Comparison of ENCODE assay signal across 1 cellular context in the genomic region with DNA sequence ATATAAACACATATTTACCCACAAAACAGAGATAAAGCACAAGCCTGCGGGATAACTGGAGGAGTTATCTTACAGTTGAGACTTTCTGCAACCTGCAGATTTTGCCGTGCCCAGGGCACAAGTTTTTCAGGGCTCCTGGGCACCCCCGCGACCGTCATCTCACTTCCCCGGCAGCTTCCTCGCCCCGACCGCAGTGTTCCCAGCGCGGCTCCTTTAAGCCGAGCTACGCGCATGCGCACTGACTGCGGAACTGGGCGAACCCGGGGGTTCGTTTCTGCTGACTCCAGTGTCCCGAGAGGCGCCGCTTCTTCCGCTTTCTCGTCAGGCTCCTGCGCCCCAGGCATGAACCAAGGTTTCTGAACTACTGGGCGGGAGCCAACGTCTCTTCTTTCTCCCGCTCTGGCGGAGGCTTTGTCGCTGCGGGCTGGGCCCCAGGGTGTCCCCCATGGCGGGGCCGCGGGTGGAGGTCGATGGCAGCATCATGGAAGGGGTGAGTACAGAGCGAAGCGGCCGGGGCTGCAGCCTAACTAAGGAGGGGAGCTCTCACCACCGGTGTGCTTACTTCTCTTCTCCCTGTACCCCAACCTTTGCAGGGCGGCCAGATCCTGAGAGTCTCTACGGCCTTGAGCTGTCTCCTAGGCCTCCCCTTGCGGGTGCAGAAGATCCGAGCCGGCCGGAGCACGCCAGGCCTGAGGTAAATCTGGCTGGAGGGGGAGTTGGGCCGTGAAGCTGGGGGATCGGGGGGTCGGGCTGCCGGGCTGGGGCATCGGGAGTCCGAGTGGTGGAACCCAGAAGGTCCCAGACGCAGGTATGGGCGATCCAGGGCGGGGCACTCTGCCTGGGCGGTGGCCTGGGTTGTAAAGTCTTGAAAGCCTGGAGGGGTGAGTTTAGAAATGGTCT.
TF ChIP-seq lines count a peak whose summit lies in the region.

A gene (plus strand): TSS at position 286 of the 900 bp plus-strand sequence. CDS start 160 bp downstream, at position 446.

TF ChIP-seq in HEK293, 187 proteins besides CTCF, POLR2A, EP300 and RAD21 (continued from another document and continues in another):
- no peak for TF ChIP-seq ZNF146 (tag by site-specific recombination; IDR thresholded peaks at IDR 0.05)
- TF ChIP-seq, protein P1, sequence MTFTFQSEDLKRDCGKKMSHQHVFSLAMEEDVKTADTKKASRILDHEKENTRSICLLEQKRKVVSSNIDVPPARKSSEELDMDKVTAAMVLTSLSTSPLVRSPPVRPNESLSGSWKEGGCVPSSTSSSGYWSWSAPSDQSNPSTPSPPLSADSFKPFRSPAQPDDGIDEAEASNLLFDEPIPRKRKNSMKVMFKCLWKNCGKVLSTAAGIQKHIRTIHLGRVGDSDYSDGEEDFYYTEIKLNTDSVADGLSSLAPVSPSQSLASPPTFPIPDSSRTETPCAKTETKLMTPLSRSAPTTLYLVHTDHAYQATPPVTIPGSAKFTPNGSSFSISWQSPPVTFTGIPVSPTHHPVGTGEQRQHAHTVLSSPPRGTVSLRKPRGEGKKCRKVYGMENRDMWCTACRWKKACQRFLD (tag by site-specific recombination; IDR thresholded peaks at IDR 0.05): no peak
- no peak for TF ChIP-seq ZNF785 (tag by site-specific recombination; IDR thresholded peaks at IDR 0.05)
- TF ChIP-seq, protein P2, sequence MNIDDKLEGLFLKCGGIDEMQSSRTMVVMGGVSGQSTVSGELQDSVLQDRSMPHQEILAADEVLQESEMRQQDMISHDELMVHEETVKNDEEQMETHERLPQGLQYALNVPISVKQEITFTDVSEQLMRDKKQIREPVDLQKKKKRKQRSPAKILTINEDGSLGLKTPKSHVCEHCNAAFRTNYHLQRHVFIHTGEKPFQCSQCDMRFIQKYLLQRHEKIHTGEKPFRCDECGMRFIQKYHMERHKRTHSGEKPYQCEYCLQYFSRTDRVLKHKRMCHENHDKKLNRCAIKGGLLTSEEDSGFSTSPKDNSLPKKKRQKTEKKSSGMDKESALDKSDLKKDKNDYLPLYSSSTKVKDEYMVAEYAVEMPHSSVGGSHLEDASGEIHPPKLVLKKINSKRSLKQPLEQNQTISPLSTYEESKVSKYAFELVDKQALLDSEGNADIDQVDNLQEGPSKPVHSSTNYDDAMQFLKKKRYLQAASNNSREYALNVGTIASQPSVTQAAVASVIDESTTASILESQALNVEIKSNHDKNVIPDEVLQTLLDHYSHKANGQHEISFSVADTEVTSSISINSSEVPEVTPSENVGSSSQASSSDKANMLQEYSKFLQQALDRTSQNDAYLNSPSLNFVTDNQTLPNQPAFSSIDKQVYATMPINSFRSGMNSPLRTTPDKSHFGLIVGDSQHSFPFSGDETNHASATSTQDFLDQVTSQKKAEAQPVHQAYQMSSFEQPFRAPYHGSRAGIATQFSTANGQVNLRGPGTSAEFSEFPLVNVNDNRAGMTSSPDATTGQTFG (tag by site-specific recombination; IDR thresholded peaks at IDR 0.05; ENCODE audit: borderline replicate concordance): no peak
- TF ChIP-seq MEIS1 (CRISPR knock-in tag; IDR thresholded peaks at IDR 0.05; ENCODE audit: borderline replicate concordance): no peak
- peak; percentile 78; the same call in 1 of the 2 replicates for TF ChIP-seq ZFP37 (tag by site-specific recombination; IDR thresholded peaks at IDR 0.05)
- no peak for TF ChIP-seq WT1 (tag by site-specific recombination; IDR thresholded peaks at IDR 0.05)
- TF ChIP-seq PRDM1 (tag by site-specific recombination; IDR thresholded peaks at IDR 0.05): no peak
- TF ChIP-seq ZNF76 (tag by site-specific recombination; IDR thresholded peaks at IDR 0.05; ENCODE audit: borderline replicate concordance, low read depth): peak; percentile 68
- no peak for TF ChIP-seq SCRT1 (tag by site-specific recombination; IDR thresholded peaks at IDR 0.05; ENCODE audit: borderline replicate concordance)
- no peak for TF ChIP-seq ZNF544 (tag by site-specific recombination; IDR thresholded peaks at IDR 0.05)
- TF ChIP-seq ZNF626 (tag by site-specific recombination; IDR thresholded peaks at IDR 0.05): no peak
- TF ChIP-seq ZNF521 (tag by site-specific recombination; IDR thresholded peaks at IDR 0.05): no peak
- TF ChIP-seq IKZF3 (tag by site-specific recombination; IDR thresholded peaks at IDR 0.05): no peak
- no peak for TF ChIP-seq ZNF175 (tag by site-specific recombination; IDR thresholded peaks at IDR 0.05)
- no peak for TF ChIP-seq HOXD13 (CRISPR knock-in tag; IDR thresholded peaks at IDR 0.05; ENCODE audit: borderline replicate concordance)
- TF ChIP-seq ZNF350 (tag by site-specific recombination; IDR thresholded peaks at IDR 0.05): no peak
- no peak for TF ChIP-seq OVOL3 (tag by site-specific recombination; IDR thresholded peaks at IDR 0.05)
- TF ChIP-seq, protein P3, sequence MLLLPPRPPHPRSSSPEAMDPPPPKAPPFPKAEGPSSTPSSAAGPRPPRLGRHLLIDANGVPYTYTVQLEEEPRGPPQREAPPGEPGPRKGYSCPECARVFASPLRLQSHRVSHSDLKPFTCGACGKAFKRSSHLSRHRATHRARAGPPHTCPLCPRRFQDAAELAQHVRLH (tag by site-specific recombination; IDR thresholded peaks at IDR 0.05): no peak
- 0 out of 2 replicates have a peak, but pooled peaks have one; percentile 36 for TF ChIP-seq ZNF391 (tag by site-specific recombination; IDR thresholded peaks at IDR 0.05; ENCODE audit: borderline replicate concordance, low read depth)
- TF ChIP-seq, protein P4, sequence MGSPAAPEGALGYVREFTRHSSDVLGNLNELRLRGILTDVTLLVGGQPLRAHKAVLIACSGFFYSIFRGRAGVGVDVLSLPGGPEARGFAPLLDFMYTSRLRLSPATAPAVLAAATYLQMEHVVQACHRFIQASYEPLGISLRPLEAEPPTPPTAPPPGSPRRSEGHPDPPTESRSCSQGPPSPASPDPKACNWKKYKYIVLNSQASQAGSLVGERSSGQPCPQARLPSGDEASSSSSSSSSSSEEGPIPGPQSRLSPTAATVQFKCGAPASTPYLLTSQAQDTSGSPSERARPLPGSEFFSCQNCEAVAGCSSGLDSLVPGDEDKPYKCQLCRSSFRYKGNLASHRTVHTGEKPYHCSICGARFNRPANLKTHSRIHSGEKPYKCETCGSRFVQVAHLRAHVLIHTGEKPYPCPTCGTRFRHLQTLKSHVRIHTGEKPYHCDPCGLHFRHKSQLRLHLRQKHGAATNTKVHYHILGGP (tag by site-specific recombination; IDR thresholded peaks at IDR 0.05): no peak
- no peak for TF ChIP-seq ZNF394 (tag by site-specific recombination; IDR thresholded peaks at IDR 0.05; ENCODE audit: borderline replicate concordance)
- TF ChIP-seq, protein P5, sequence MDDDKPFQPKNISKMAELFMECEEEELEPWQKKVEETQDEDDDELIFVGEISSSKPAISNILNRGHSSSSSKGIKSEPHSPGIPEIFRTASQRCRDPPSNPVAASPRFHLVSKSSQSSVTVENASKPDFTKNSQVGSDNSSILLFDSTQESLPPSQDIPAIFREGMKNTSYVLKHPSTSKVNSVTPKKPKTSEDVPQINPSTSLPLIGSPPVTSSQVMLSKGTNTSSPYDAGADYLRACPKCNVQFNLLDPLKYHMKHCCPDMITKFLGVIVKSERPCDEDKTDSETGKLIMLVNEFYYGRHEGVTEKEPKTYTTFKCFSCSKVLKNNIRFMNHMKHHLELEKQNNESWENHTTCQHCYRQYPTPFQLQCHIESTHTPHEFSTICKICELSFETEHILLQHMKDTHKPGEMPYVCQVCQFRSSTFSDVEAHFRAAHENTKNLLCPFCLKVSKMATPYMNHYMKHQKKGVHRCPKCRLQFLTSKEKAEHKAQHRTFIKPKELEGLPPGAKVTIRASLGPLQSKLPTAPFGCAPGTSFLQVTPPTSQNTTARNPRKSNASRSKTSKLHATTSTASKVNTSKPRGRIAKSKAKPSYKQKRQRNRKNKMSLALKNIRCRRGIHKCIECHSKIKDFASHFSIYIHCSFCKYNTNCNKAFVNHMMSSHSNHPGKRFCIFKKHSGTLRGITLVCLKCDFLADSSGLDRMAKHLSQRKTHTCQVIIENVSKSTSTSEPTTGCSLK (tag by site-specific recombination; IDR thresholded peaks at IDR 0.05): no peak
- 0 out of 2 replicates have a peak, but pooled peaks have one; percentile 18 for TF ChIP-seq ZIC2 (tag by site-specific recombination; IDR thresholded peaks at IDR 0.05)
- no peak for TF ChIP-seq ZNF132 (tag by site-specific recombination; IDR thresholded peaks at IDR 0.05; ENCODE audit: borderline replicate concordance)
- no peak for TF ChIP-seq ZNF292 (tag by site-specific recombination; IDR thresholded peaks at IDR 0.05; ENCODE audit: borderline replicate concordance, low read depth)
- TF ChIP-seq, protein P6, sequence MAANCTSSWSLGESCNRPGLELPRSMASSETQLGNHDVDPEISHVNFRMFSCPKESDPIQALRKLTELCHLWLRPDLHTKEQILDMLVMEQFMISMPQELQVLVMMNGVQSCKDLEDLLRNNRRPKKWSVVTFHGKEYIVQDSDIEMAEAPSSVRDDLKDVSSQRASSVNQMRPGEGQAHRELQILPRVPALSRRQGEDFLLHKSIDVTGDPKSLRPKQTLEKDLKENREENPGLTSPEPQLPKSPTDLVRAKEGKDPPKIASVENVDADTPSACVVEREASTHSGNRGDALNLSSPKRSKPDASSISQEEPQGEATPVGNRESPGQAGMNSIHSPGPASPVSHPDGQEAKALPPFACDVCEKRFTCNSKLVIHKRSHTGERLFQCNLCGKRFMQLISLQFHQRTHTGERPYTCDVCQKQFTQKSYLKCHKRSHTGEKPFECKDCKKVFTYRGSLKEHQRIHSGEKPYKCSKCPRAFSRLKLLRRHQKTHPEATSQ (tag by site-specific recombination; IDR thresholded peaks at IDR 0.05): no peak
- TF ChIP-seq, protein P7, sequence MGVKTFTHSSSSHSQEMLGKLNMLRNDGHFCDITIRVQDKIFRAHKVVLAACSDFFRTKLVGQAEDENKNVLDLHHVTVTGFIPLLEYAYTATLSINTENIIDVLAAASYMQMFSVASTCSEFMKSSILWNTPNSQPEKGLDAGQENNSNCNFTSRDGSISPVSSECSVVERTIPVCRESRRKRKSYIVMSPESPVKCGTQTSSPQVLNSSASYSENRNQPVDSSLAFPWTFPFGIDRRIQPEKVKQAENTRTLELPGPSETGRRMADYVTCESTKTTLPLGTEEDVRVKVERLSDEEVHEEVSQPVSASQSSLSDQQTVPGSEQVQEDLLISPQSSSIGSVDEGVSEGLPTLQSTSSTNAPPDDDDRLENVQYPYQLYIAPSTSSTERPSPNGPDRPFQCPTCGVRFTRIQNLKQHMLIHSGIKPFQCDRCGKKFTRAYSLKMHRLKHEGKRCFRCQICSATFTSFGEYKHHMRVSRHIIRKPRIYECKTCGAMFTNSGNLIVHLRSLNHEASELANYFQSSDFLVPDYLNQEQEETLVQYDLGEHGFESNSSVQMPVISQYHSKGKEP (tag by site-specific recombination; IDR thresholded peaks at IDR 0.05): no peak
- no peak for TF ChIP-seq KLF10 (tag by site-specific recombination; IDR thresholded peaks at IDR 0.05)
- no peak for TF ChIP-seq ZNF596 (tag by site-specific recombination; IDR thresholded peaks at IDR 0.05)
- TF ChIP-seq, protein P8, sequence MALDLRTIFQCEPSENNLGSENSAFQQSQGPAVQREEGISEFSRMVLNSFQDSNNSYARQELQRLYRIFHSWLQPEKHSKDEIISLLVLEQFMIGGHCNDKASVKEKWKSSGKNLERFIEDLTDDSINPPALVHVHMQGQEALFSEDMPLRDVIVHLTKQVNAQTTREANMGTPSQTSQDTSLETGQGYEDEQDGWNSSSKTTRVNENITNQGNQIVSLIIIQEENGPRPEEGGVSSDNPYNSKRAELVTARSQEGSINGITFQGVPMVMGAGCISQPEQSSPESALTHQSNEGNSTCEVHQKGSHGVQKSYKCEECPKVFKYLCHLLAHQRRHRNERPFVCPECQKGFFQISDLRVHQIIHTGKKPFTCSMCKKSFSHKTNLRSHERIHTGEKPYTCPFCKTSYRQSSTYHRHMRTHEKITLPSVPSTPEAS (tag by site-specific recombination; IDR thresholded peaks at IDR 0.05): no peak
- no peak for TF ChIP-seq BCL11A (tag by site-specific recombination; IDR thresholded peaks at IDR 0.05; ENCODE audit: low read depth)
- no peak for TF ChIP-seq ZNF747 (tag by site-specific recombination; IDR thresholded peaks at IDR 0.05)
- TF ChIP-seq, protein P9, sequence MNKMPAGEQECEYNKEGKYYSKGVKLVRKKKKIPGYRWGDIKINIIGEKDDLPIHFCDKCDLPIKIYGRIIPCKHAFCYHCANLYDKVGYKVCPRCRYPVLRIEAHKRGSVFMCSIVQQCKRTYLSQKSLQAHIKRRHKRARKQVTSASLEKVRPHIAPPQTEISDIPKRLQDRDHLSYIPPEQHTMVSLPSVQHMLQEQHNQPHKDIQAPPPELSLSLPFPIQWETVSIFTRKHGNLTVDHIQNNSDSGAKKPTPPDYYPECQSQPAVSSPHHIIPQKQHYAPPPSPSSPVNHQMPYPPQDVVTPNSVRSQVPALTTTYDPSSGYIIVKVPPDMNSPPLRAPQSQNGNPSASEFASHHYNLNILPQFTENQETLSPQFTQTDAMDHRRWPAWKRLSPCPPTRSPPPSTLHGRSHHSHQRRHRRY (tag by site-specific recombination; IDR thresholded peaks at IDR 0.05): no peak
- TF ChIP-seq, protein P10, sequence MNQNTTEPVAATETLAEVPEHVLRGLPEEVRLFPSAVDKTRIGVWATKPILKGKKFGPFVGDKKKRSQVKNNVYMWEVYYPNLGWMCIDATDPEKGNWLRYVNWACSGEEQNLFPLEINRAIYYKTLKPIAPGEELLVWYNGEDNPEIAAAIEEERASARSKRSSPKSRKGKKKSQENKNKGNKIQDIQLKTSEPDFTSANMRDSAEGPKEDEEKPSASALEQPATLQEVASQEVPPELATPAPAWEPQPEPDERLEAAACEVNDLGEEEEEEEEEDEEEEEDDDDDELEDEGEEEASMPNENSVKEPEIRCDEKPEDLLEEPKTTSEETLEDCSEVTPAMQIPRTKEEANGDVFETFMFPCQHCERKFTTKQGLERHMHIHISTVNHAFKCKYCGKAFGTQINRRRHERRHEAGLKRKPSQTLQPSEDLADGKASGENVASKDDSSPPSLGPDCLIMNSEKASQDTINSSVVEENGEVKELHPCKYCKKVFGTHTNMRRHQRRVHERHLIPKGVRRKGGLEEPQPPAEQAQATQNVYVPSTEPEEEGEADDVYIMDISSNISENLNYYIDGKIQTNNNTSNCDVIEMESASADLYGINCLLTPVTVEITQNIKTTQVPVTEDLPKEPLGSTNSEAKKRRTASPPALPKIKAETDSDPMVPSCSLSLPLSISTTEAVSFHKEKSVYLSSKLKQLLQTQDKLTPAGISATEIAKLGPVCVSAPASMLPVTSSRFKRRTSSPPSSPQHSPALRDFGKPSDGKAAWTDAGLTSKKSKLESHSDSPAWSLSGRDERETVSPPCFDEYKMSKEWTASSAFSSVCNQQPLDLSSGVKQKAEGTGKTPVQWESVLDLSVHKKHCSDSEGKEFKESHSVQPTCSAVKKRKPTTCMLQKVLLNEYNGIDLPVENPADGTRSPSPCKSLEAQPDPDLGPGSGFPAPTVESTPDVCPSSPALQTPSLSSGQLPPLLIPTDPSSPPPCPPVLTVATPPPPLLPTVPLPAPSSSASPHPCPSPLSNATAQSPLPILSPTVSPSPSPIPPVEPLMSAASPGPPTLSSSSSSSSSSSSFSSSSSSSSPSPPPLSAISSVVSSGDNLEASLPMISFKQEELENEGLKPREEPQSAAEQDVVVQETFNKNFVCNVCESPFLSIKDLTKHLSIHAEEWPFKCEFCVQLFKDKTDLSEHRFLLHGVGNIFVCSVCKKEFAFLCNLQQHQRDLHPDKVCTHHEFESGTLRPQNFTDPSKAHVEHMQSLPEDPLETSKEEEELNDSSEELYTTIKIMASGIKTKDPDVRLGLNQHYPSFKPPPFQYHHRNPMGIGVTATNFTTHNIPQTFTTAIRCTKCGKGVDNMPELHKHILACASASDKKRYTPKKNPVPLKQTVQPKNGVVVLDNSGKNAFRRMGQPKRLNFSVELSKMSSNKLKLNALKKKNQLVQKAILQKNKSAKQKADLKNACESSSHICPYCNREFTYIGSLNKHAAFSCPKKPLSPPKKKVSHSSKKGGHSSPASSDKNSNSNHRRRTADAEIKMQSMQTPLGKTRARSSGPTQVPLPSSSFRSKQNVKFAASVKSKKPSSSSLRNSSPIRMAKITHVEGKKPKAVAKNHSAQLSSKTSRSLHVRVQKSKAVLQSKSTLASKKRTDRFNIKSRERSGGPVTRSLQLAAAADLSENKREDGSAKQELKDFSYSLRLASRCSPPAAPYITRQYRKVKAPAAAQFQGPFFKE (tag by site-specific recombination; IDR thresholded peaks at IDR 0.05; ENCODE audit: borderline replicate concordance): no peak
